Comparison of ENCODE assay signal across 9 cellular contexts in genomic region chr10:62048473-62048872, GRCh38.
DNase-seq lines count a peak whose midpoint lies in the region; ATAC-seq and TF ChIP-seq lines count a peak whose summit lies in the region.
"Had no signal": no experiment of that assay in that cellular context is flagged by ENCODE, and none has a peak within 500 bp of the region (broad histone marks: within the 10 kb centered on the region; RNA-seq: fewer than 3 reads in every experiment).

No MANE protein-coding gene starts in this region.

- TF ChIP-seq POLR2A in thyroid gland (IDR thresholded peaks at IDR 0.05) = no peak

- no peaks in the 10 kb centered on the region for H3K9me3 ChIP-seq in thyroid gland

- peak; percentile 77 for DNase-seq in activated CD4-positive, alpha-beta T cell treated with anti-CD3 and anti-CD28 coated beads, Interleukin-2, amount 10 ng/mL, durations not matched to agents 24 days and 14 days
- DNase-seq in activated CD4-positive, alpha-beta T cell treated with anti-CD3 and anti-CD28 coated beads, Interleukin-2, amount 50 U/mL, for 1 hour = no peak
- DNase-seq in memory B cell (ENCODE audit: low spot score in 2 of 2) = no peak
- no peak for DNase-seq in thyroid gland
- DNase-seq in activated CD8-positive, alpha-beta memory T cell treated with anti-CD3 and anti-CD28 coated beads, Interleukin-2, amount 50 U/mL, for 48 hours = no peak
- no peak for DNase-seq in cerebellar nuclear complex (lab: John Stamatoyannopoulos, UW)
- no peak for DNase-seq in NCI-H187 (lab: John Stamatoyannopoulos, UW)
- DNase-seq: effector CD8-positive, alpha-beta T cell had no signal

- H3K9me3 Mint-ChIP-seq in activated CD4-positive, alpha-beta T cell treated with anti-CD3 and anti-CD28 coated beads, Interleukin-2, amount 10 ng/mL, durations not matched to agents 24 days and 14 days = peaks cover 13% of the 10 kb centered on the region
- H3K9me3 Mint-ChIP-seq in brain (peaks cover 0 to 2% (median 0%) of the 10 kb centered on the region in 5 experiments), memory B cell (no peaks in the 10 kb centered on the region)

- H3K4me3 ChIP-seq in thyroid gland (replicated peaks in 1 of 3) = no peak overlapping the region

- intact Hi-C loops in activated CD4-positive, alpha-beta T cell treated with anti-CD3 and anti-CD28 coated beads, Interleukin-2, amount 10 ng/mL, durations not matched to agents 24 days and 14 days (cut with micrococcal nuclease) = loop anchor here (1.0 to 10.0 kb wide), 6 partner anchors 56 to 589 kb away; no protein-coding TSS in a partner anchor
- intact Hi-C loops in thyroid gland (cut with DNase I) = no loop called here

- H3K27ac ChIP-seq in thyroid gland = peak overlapping the region; percentile 77 to 89 (median 86)

- H3K36me3 ChIP-seq in thyroid gland = peaks cover 0 to 4% of the 10 kb centered on the region in 2 donors

- peak overlapping the region; percentile 97 for H3K4me3 Mint-ChIP-seq in activated CD4-positive, alpha-beta T cell treated with anti-CD3 and anti-CD28 coated beads, Interleukin-2, amount 10 ng/mL, durations not matched to agents 24 days and 14 days
- H3K4me3 Mint-ChIP-seq in brain (peak overlapping the region; percentile 80 to 92 (median 82)), memory B cell (peak overlapping the region; percentile 85)

- peaks cover 78% of the 10 kb centered on the region for H3K4me1 Mint-ChIP-seq in activated CD4-positive, alpha-beta T cell treated with anti-CD3 and anti-CD28 coated beads, Interleukin-2, amount 10 ng/mL, durations not matched to agents 24 days and 14 days
- peaks cover 90% of the 10 kb centered on the region for H3K4me1 Mint-ChIP-seq in brain
- H3K4me1 Mint-ChIP-seq in memory B cell = peaks cover 73% of the 10 kb centered on the region

- peaks cover 11 to 42% of the 10 kb centered on the region in 2 donors for H3K4me1 ChIP-seq in thyroid gland

- TF ChIP-seq CTCF in brain (conservative IDR thresholded peaks at IDR 0.05) = no peak
- TF ChIP-seq CTCF in thyroid gland (IDR thresholded peaks at IDR 0.05) = no peak

- WGBS in thyroid gland, 2 donors = 75 to 83% methylated on average over 5 of the region's 5 CpGs

- H3K36me3 Mint-ChIP-seq in activated CD4-positive, alpha-beta T cell treated with anti-CD3 and anti-CD28 coated beads, Interleukin-2, amount 10 ng/mL, durations not matched to agents 24 days and 14 days (ENCODE audit: low read depth) = peaks cover 50% of the 10 kb centered on the region
- H3K36me3 Mint-ChIP-seq in brain = peaks cover 15% of the 10 kb centered on the region
- peaks cover 19% of the 10 kb centered on the region for H3K36me3 Mint-ChIP-seq in memory B cell

- H3K27me3 Mint-ChIP-seq in activated CD4-positive, alpha-beta T cell treated with anti-CD3 and anti-CD28 coated beads, Interleukin-2, amount 10 ng/mL, durations not matched to agents 24 days and 14 days = no peaks in the 10 kb centered on the region
- H3K27me3 Mint-ChIP-seq in brain = peaks cover 5% of the 10 kb centered on the region
- H3K27me3 Mint-ChIP-seq in memory B cell = no peaks in the 10 kb centered on the region

- ATAC-seq in memory B cell (ENCODE audit: low read depth) = no peak

- H3K27me3 ChIP-seq in thyroid gland = no peaks in the 10 kb centered on the region

- peak overlapping the region; percentile 99 for H3K27ac Mint-ChIP-seq in activated CD4-positive, alpha-beta T cell treated with anti-CD3 and anti-CD28 coated beads, Interleukin-2, amount 10 ng/mL, durations not matched to agents 24 days and 14 days
- H3K27ac Mint-ChIP-seq in brain = peak overlapping the region in 4 of 5 experiments; percentile 50 to 98 (median 96)
- H3K27ac Mint-ChIP-seq in memory B cell = peak overlapping the region; percentile 96
